31 cellular contexts compared by ENCODE assay signal in genomic region chr12:92299344-92299743, GRCh38.
"Had no signal": no experiment of that assay in that cellular context is flagged by ENCODE, and none has a peak within 500 bp of the region (broad histone marks: within the 10 kb centered on the region; RNA-seq: fewer than 3 reads in every experiment).

No MANE protein-coding gene starts in this region.

- H3K9ac ChIP-seq: SK-N-SH had no signal

- H3K9me3 ChIP-seq: MG63, Peyer's patch, SJSA1, SK-N-SH had no signal

- H3K4me1 ChIP-seq: Peyer's patch had no signal

- H3K27me3 ChIP-seq: MG63, Peyer's patch, SJSA1 had no signal

- H3K36me3 ChIP-seq: MG63, Peyer's patch, SJSA1 had no signal

- H3K4me2 ChIP-seq: SK-N-SH had no signal

- ATAC-seq: PC-3 had no signal

- H3K9me2 ChIP-seq: SK-N-SH had no signal

- DNase-seq: Kasumi-1, MG63, NCI-H1048, NCI-H1092 treated with DMSO at 0.1 percent for 48 hours, NCI-H1105 treated with DMSO at 0.1 percent for 48 hours, NCI-H1417, NCI-H1436, NCI-H146, NCI-H1694, NCI-H187, NCI-H1930, NCI-H2029 treated with DMSO at 0.1 percent for 48 hours, NCI-H2081 treated with DMSO at 0.1 percent for 48 hours, NCI-H2107, NCI-H2171, NCI-H226, NCI-H446 treated with DMSO at 0.1 percent for 48 hours, NCI-H510A, NCI-H524, NCI-H526, NCI-H69, NCI-H748 treated with DMSO at 0.1 percent for 48 hours, PC-3, Peyer's patch, Right ventricle myocardium superior, RPMI8226, SHP77 treated with DMSO at 0.1 percent for 48 hours, SK-N-SH, SW 1271, T-helper 1 cell had no signal

- H3K4me3 ChIP-seq: MG63, Peyer's patch, SJSA1 had no signal
